Comparison of ENCODE assay signal across 9 cellular contexts in the genomic region with DNA sequence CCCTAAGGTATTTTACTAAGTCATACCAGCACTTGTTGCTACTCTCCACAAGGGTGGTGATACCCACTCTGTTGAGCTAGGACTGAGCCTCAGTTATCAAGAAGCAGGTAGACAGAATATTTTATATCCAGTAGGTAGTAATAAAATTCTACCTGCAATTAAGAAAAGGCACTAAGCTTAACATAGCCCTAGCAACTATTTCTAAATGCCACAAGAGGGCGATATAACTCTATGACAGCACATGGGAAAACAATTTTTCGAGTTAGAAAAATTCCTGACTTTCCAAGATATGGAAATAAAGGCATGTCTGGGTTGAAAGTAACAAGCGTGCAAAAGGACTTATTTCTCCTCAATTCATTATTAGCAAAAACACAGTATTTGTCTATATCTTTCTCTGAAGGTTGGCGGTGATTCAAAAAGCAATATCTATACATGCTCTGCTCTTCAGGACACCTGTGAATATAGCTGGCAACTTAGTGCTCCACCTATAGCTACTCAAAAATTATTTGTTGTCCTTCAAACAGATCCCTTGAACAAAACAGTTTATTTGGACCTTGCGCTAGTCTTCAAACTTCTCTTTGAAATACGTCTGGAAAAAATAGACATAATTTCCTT. TPM values are rescaled to one million over a fixed set of nuclear protein-coding genes. Genes with fewer than 3 reads are reported as not detected.
DNase-seq lines count a peak whose midpoint lies in the region; ATAC-seq and TF ChIP-seq lines count a peak whose summit lies in the region.
"Had no signal": no experiment of that assay in that cellular context is flagged by ENCODE, and none has a peak within 500 bp of the region (broad histone marks: within the 10 kb centered on the region; RNA-seq: fewer than 3 reads in every experiment).

No MANE protein-coding gene starts in this region.

- H3K9ac ChIP-seq in MM.1S (ENCODE audit: low read length), result no peak overlapping the region

- TF ChIP-seq CTCF in MM.1S (IDR thresholded peaks at IDR 0.05; ENCODE audit: low read length) (peak; percentile 61), astrocyte of the spinal cord (IDR thresholded peaks at IDR 0.05; ENCODE audit: low read depth, low read length) (peak; percentile 74)

- no peak overlapping the region for H2AFZ ChIP-seq in MM.1S (ENCODE audit: low read length)

- in situ Hi-C loops in astrocyte of the spinal cord (cut with HindIII; ENCODE audit: low sequenced_read_pairs), result no loop called here

- no peaks in the 10 kb centered on the region for H3F3A ChIP-seq in MM.1S (ENCODE audit: insufficient read depth, low read length)

- no peaks in the 10 kb centered on the region for H3K9me3 ChIP-seq in MM.1S (replicated peaks; ENCODE audit: insufficient read depth, low read length)

- no peaks in the 10 kb centered on the region for H3K9me2 ChIP-seq in MM.1S (replicated peaks; ENCODE audit: insufficient read depth, low read length)

- intact Hi-C loops in left colon (cut with DNase I, micrococcal nuclease), result loop anchor here in 1 of 2 donors (10.0 kb wide), 1 partner anchor 112 kb away; no protein-coding TSS in a partner anchor

- H3K4me3 ChIP-seq in MM.1S (ENCODE audit: low read length) (no peak overlapping the region), astrocyte of the spinal cord (ENCODE audit: low read depth, low read length) (no peak overlapping the region)

- no peak overlapping the region for H3K4me2 ChIP-seq in MM.1S (ENCODE audit: low read depth, low read length)

- no peak overlapping the region for H3K27ac ChIP-seq in MM.1S (ENCODE audit: low read length)

- H4K20me1 ChIP-seq in MM.1S (ENCODE audit: insufficient read depth, low read length), result no peaks in the 10 kb centered on the region

- no peaks in the 10 kb centered on the region for H3K27me3 ChIP-seq in MM.1S (replicated peaks; ENCODE audit: insufficient read depth, low read length)

- DNase-seq in NCI-H1417 (lab: John Stamatoyannopoulos, UW), result peak; percentile 5 to 64 (median 52)
- no peak for DNase-seq in NCI-H1417 treated with DMSO at 0.1 percent for 48 hours (lab: John Stamatoyannopoulos, UW)
- DNase-seq in MM.1S, result peak; percentile 15
- DNase-seq in astrocyte of the spinal cord (ENCODE audit: low read depth, low spot score), result peak; percentile 54
- no peak for DNase-seq in left colon
- DNase-seq in NCI-H774 (lab: John Stamatoyannopoulos, UW), result no peak
- no peak for DNase-seq in mucosa of gallbladder (ENCODE audit: low spot score)

- H3K79me2 ChIP-seq in MM.1S (ENCODE audit: low read length), result no peaks in the 10 kb centered on the region

- H3K4me1 ChIP-seq in MM.1S (ENCODE audit: low read length), result no peaks in the 10 kb centered on the region

- no peaks in the 10 kb centered on the region for H3K36me3 ChIP-seq in MM.1S (replicated peaks; ENCODE audit: insufficient read depth, low read length)

- peak; percentile 61 for ATAC-seq in left colon
- ATAC-seq in GM18909 (IDR thresholded peaks at IDR 0.05; ENCODE audit: poor library complexity, unreplicated experiment), result no peak

RNA-seq across cellular contexts. Expression of gene CCDC169, which starts 14.7 kb away (rescaled TPM):
- total RNA-seq in left colon (under 1 TPM; 0.27 to 0.61 TPM), mucosa of gallbladder (2.0 TPM)
- total RNA-seq: CD4-positive, CD25-positive, alpha-beta regulatory T cell had no signal

Comparison
In these comparisons a context has a peak if more than half of its experiments do, and no peak if none do; other contexts are left out.
1. DNase-seq: peak in NCI-H1417 (3 of 3), MM.1S (single experiment) and astrocyte of the spinal cord (single experiment); none in NCI-H1417 treated with DMSO at 0.1 percent for 48 hours (single experiment), left colon (0 of 2), NCI-H774 (single experiment) and mucosa of gallbladder (single experiment).